In the genomic region with DNA sequence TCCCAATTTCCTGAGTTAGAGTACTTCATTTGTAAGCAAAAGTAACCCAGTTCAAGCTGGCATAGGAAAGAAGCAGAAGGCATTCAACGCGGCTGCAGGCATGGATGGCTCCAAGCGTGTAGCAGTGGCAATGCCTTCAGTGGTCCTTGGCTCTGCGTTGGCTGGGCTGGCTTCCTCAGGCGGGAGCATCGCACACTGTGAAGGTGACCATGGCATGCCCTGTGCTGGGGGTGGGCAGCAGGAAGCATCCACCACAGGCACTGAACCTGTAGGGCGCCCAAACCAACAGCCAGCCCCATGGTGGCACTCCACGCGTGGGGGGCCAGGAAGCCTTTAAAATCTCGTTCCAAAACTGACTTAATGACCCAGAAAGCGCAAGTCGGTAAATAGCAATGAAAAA, we compare ENCODE assay signal across 20 cellular contexts. TPM values are rescaled to one million over a fixed set of nuclear protein-coding genes. Genes with fewer than 3 reads are reported as not detected.
A peak's percentile ranks its signal among the peaks of the same experiment; 100 is the strongest.
DNase-seq lines count a peak whose midpoint lies in the region; ATAC-seq and TF ChIP-seq lines count a peak whose summit lies in the region.
"Had no signal": no experiment of that assay in that cellular context is flagged by ENCODE, and none has a peak within 500 bp of the region (broad histone marks: within the 10 kb centered on the region; RNA-seq: fewer than 3 reads in every experiment).

No MANE protein-coding gene starts in this region.

- H3K4me1 ChIP-seq in upper lobe of right lung = no peaks in the 10 kb centered on the region
- H3K4me1 ChIP-seq: A549, Caco-2 had no signal

- in situ Hi-C loops in GM13976 (cut with MboI; ENCODE audit: low sequenced_read_pairs, unreplicated experiment) = no loop called here

- H3K36me3 ChIP-seq in upper lobe of right lung = no peaks in the 10 kb centered on the region
- H3K36me3 ChIP-seq: BLaER1 treated with 17β-estradiol and CSF1 and Interleukin-3, amounts not matched to agents 10 nM and 100 nM had no signal

- no peak for TF ChIP-seq CTCF in GM13976 (IDR thresholded peaks at IDR 0.05; ENCODE audit: borderline replicate concordance, control extremely low read depth, extremely low read depth, insufficient read depth, missing control alignments)
- no peak for TF ChIP-seq CTCF in upper lobe of right lung (IDR thresholded peaks at IDR 0.05)

- no peak overlapping the region for H3K27ac ChIP-seq in upper lobe of right lung
- H3K27ac ChIP-seq: 22Rv1; A549; BLaER1 treated with 17β-estradiol and CSF1 and Interleukin-3, amounts not matched to agents 10 nM and 100 nM; C4-2B had no signal

- no peaks in the 10 kb centered on the region for H3K27me3 ChIP-seq in upper lobe of right lung
- H3K27me3 ChIP-seq: BLaER1 treated with 17β-estradiol and CSF1 and Interleukin-3, amounts not matched to agents 10 nM and 100 nM had no signal

- DNase-seq in GM13976 (ENCODE audit: low spot score) (peak; percentile 10), islet precursor cell (peak; percentile 29), mesenteric fat pad (ENCODE audit: low spot score) (peak; percentile 78), upper lobe of right lung (peak; percentile 56), cerebellar cortex (ENCODE audit: low spot score) (no peak)
- no peak for DNase-seq in activated naive CD4-positive, alpha-beta T cell treated with Interleukin-2 at 50 U/mL for 16 hours
- DNase-seq: AML-193; Caco-2; Calu3; CD4-positive, alpha-beta T cell; CD8-positive, alpha-beta T cell; DMS79 treated with DMSO at 0.1 percent for 48 hours; GF-D8 had no signal

- no peak overlapping the region for H3K4me3 ChIP-seq in upper lobe of right lung
- H3K4me3 ChIP-seq: A549; BLaER1 treated with 17β-estradiol and CSF1 and Interleukin-3, amounts not matched to agents 10 nM and 100 nM had no signal

- no peaks in the 10 kb centered on the region for H3K9me3 ChIP-seq in upper lobe of right lung
- H3K9me3 ChIP-seq: A549, Caco-2 had no signal

- intact Hi-C loops in upper lobe of right lung (cut with DNase I) = no loop called here

- ATAC-seq in upper lobe of right lung (no peak), HG02981 (IDR thresholded peaks at IDR 0.05; ENCODE audit: unreplicated experiment) (no peak)
- ATAC-seq: A549; CD8-positive, alpha-beta T cell had no signal

RNA-seq across cellular contexts. Expression of a gene that starts 53.6 kb away (rescaled TPM):
- total RNA-seq in mesenteric fat pad (not detected), upper lobe of right lung (not detected)
- total RNA-seq: A172; B cell; Caco-2; Calu3; CD4-positive, alpha-beta T cell; CD8-positive, alpha-beta T cell had no signal

Comparison
In these comparisons a context has a peak if more than half of its experiments do, and no peak if none do; other contexts are left out.
1. DNase-seq: peak in GM13976 (single experiment), islet precursor cell (single experiment), mesenteric fat pad (single experiment) and upper lobe of right lung (single experiment); none in activated naive CD4-positive, alpha-beta T cell treated with Interleukin-2 at 50 U/mL for 16 hours (single experiment) and cerebellar cortex (single experiment).